14 cellular contexts compared by ENCODE assay signal in the genomic region with DNA sequence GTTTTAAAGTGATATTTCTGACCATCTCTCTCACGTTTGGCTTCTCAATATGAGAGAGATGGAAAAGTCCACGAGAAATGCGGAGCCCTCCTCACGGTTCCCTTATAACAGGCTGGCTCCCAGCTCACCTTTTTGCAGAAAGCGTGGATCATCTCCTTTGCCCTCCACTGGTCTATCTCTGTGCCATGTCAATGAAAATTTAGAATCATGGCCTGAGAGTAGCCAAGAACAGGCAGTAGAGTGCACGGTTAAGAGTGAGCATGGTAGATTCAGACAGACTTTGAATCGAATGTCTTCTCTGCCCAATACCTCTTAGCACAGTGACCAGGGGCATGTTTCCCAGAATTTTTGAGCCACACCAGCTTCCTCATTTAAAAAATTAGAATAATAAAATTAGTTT. TPM values are rescaled to one million over a fixed set of nuclear protein-coding genes. Genes with fewer than 3 reads are reported as not detected.
A peak's percentile ranks its signal among the peaks of the same experiment; 100 is the strongest.
DNase-seq lines count a peak whose midpoint lies in the region; ATAC-seq and TF ChIP-seq lines count a peak whose summit lies in the region.
"Had no signal": no experiment of that assay in that cellular context is flagged by ENCODE, and none has a peak within 500 bp of the region (broad histone marks: within the 10 kb centered on the region; RNA-seq: fewer than 3 reads in every experiment).

No MANE protein-coding gene starts in this region.

- H3K9me3 ChIP-seq in adrenal gland (replicated peaks in 1 of 3): no peaks in the 10 kb centered on the region
- H3K9me3 ChIP-seq in lung (ENCODE audit: control insufficient read depth in 2 of 2, insufficient read depth in 1 of 2, low read length in 1 of 2): no peaks in the 10 kb centered on the region
- no peaks in the 10 kb centered on the region for H3K9me3 ChIP-seq in tibial nerve
- H3K9me3 ChIP-seq: pancreas had no signal

- no peak for ATAC-seq in lung (ENCODE audit: insufficient read depth, low FRiP score)
- ATAC-seq in GM19452 (IDR thresholded peaks at IDR 0.05; ENCODE audit: unreplicated experiment): no peak
- no peak for ATAC-seq in GM21737 (IDR thresholded peaks at IDR 0.05; ENCODE audit: unreplicated experiment)

- H3K4me3 ChIP-seq in adrenal gland: peak overlapping the region in 1 of 4 donors; percentile 55
- peak overlapping the region; percentile 76 for H3K4me3 ChIP-seq in lung
- H3K4me3 ChIP-seq in tibial nerve: peak overlapping the region; percentile 17 to 45 (median 31)

- 42 to 63% (median 59%) methylated on average over 7 of the region's 7 CpGs for WGBS in adrenal gland, 4 donors
- 21 to 43% methylated on average over 7 of the region's 7 CpGs for WGBS in lung, 2 donors
- 70 to 76% methylated on average over 7 of the region's 7 CpGs for WGBS in tibial nerve, 2 donors

- no peaks in the 10 kb centered on the region for H3K27me3 ChIP-seq in adrenal gland
- no peaks in the 10 kb centered on the region for H3K27me3 ChIP-seq in lung (ENCODE audit: control insufficient read depth, insufficient read depth)
- no peaks in the 10 kb centered on the region for H3K27me3 ChIP-seq in tibial nerve

- H3K36me3 ChIP-seq in adrenal gland (replicated peaks in 1 of 2) (no peaks in the 10 kb centered on the region), lung (ENCODE audit: control insufficient read depth in 2 of 2, insufficient read depth in 2 of 2, low read length in 2 of 2) (no peaks in the 10 kb centered on the region), tibial nerve (no peaks in the 10 kb centered on the region)
- H3K36me3 ChIP-seq: pancreas had no signal

- no peak for TF ChIP-seq EP300 in tibial nerve (IDR thresholded peaks at IDR 0.05)

- intact Hi-C loops in adrenal gland (cut with DNase I): no loop called here

- no peak for TF ChIP-seq POLR2A in adrenal gland (IDR thresholded peaks at IDR 0.05)
- no peak for TF ChIP-seq POLR2A in tibial nerve (IDR thresholded peaks at IDR 0.05)

- no peaks in the 10 kb centered on the region for H3K4me1 ChIP-seq in adrenal gland (replicated peaks in 1 of 2)
- H3K4me1 ChIP-seq in lung (ENCODE audit: control insufficient read depth in 2 of 2, insufficient read depth in 2 of 2, low read length in 2 of 2): no peaks in the 10 kb centered on the region
- H3K4me1 ChIP-seq in tibial nerve: no peaks in the 10 kb centered on the region
- H3K4me1 ChIP-seq: pancreas had no signal

- TF ChIP-seq CTCF in adrenal gland (IDR thresholded peaks at IDR 0.05) (no peak), lung (IDR thresholded peaks at IDR 0.05; ENCODE audit: control extremely low read depth, extremely low read depth) (no peak), tibial nerve (IDR thresholded peaks at IDR 0.05) (no peak)

- H3K4me1 Mint-ChIP-seq in activated T-cell treated with anti-CD3 and anti-CD28 coated beads, Interleukin-2, amount 50 U/mL, for 24 hours (ENCODE audit: low read depth): peaks cover 62% of the 10 kb centered on the region

- H3K36me3 Mint-ChIP-seq in activated T-cell treated with anti-CD3 and anti-CD28 coated beads, Interleukin-2, amount 50 U/mL, for 24 hours (ENCODE audit: low read depth): peaks cover 35% of the 10 kb centered on the region

- H3K4me3 Mint-ChIP-seq in activated T-cell treated with anti-CD3 and anti-CD28 coated beads, Interleukin-2, amount 50 U/mL, for 24 hours: peak overlapping the region; percentile 93

- H3K9me3 Mint-ChIP-seq in activated T-cell treated with anti-CD3 and anti-CD28 coated beads, Interleukin-2, amount 50 U/mL, for 24 hours: no peaks in the 10 kb centered on the region

- DNase-seq in activated T-cell treated with anti-CD3 and anti-CD28 coated beads, Interleukin-2, amount 50 U/mL, for 24 hours: peak; percentile 51
- DNase-seq in activated T-cell treated with anti-CD3 and anti-CD28 coated beads for 4 hours (no peak), adrenal gland (no peak), lung (ENCODE audit: low spot score) (no peak), tibial nerve (ENCODE audit: low spot score in 2 of 2) (no peak), NCI-H446 treated with DMSO at 0.1 percent for 48 hours (lab: John Stamatoyannopoulos, UW) (no peak)
- DNase-seq: ACHN, activated gamma-delta T cell treated with Interleukin-2 at 50 U/mL for 16 hours, NCI-H1105 treated with DMSO at 0.1 percent for 48 hours, pancreas had no signal

- H3K27ac Mint-ChIP-seq in activated T-cell treated with anti-CD3 and anti-CD28 coated beads, Interleukin-2, amount 50 U/mL, for 24 hours: peak overlapping the region; percentile 96

- H3K27ac ChIP-seq in adrenal gland: peak overlapping the region in 3 of 5 donors; percentile 11 to 61 (median 53)
- peak overlapping the region; percentile 43 to 91 for H3K27ac ChIP-seq in lung (ENCODE audit: low read depth in 1 of 2, low read length in 1 of 2)
- peak overlapping the region in 3 of 4 donors; percentile 59 to 66 (median 61) for H3K27ac ChIP-seq in tibial nerve
- H3K27ac ChIP-seq: HL-60 had no signal

- H3K27me3 Mint-ChIP-seq in activated T-cell treated with anti-CD3 and anti-CD28 coated beads, Interleukin-2, amount 50 U/mL, for 24 hours: no peaks in the 10 kb centered on the region

RNA-seq across cellular contexts. Expression of a gene that starts 1.1 kb away (rescaled TPM):
- total RNA-seq in adrenal gland: 10 to 100 TPM in 7 of 8 donors, 1 to 10 TPM in 1; 4.2 to 24.8 (median 18.0) TPM
- 10 to 100 TPM; 17.6 to 39.3 (median 24.7) TPM for polyA plus RNA-seq in adrenal gland
- 10 to 100 TPM; 20.6 to 30.8 TPM for total RNA-seq in lung
- polyA plus RNA-seq in lung: 10 to 100 TPM; 39.8 to 54.7 TPM
- total RNA-seq in tibial nerve: 10 to 100 TPM; 18.8 to 25.7 (median 23.6) TPM
- total RNA-seq: OCI-LY7 had no signal

RNA-seq across cellular contexts. Expression of a gene that starts 51.4 kb away (rescaled TPM):
- total RNA-seq in adrenal gland (10 to 100 TPM; 24.6 to 52.7 (median 39.6) TPM), lung (10 to 100 TPM; 49.0 to 66.2 TPM), tibial nerve (10 to 100 TPM; 19.5 to 44.1 (median 31.8) TPM)
- polyA plus RNA-seq in adrenal gland (10 to 100 TPM; 19.6 to 35.6 (median 27.9) TPM), lung (10 to 100 TPM; 26.2 to 48.3 TPM)
- total RNA-seq: OCI-LY7 had no signal
